9 cellular contexts compared by ENCODE assay signal in genomic region chr3:48299746-48300361, GRCh38. TPM values are rescaled to one million over a fixed set of nuclear protein-coding genes. Genes with fewer than 3 reads are reported as not detected.
DNase-seq lines count a peak whose midpoint lies in the region; ATAC-seq and TF ChIP-seq lines count a peak whose summit lies in the region.
"Had no signal": no experiment of that assay in that cellular context is flagged by ENCODE, and none has a peak within 500 bp of the region (broad histone marks: within the 10 kb centered on the region; RNA-seq: fewer than 3 reads in every experiment).

No MANE protein-coding gene starts in this region.

- peaks cover 9% of the 10 kb centered on the region for H3K4me1 ChIP-seq in ACC112 (ENCODE audit: control insufficient read depth, insufficient read depth, low read length, unreplicated experiment)
- peaks cover 7 to 33% of the 10 kb centered on the region in 2 experiments for H3K4me1 ChIP-seq in HCT116 (ENCODE audit: control insufficient read depth in 1 of 2, insufficient read depth in 2 of 2, low read length in 2 of 2)

- H3K36me3 ChIP-seq in ACC112 (ENCODE audit: insufficient read depth, low read length) (peaks cover 30% of the 10 kb centered on the region), HCT116 (ENCODE audit: control insufficient read depth in 1 of 2, insufficient read depth in 2 of 2, low read length in 2 of 2) (peaks cover 7 to 31% of the 10 kb centered on the region in 2 experiments; a peak in 2 of 4 replicates), MG63 (0 out of 2 replicates have a peak, but pooled peaks cover 2% of the 10 kb centered on the region)

- no peaks in the 10 kb centered on the region for H3K9me3 ChIP-seq in HCT116 (ENCODE audit: control insufficient read depth in 1 of 2, insufficient read depth in 1 of 2, low read depth in 1 of 2, low read length in 2 of 2)
- no peaks in the 10 kb centered on the region; the same call in 1 of the 2 replicates for H3K9me3 ChIP-seq in MG63

- DNase-seq in HCT116 (ENCODE audit: low read depth, low spot score) (no peak), mesothelial cell of epicardium (ENCODE audit: low spot score in 2 of 2, unreplicated experiment in 2 of 2) (no peak), NCI-H1417 treated with DMSO at 0.1 percent for 48 hours (lab: John Stamatoyannopoulos, UW) (no peak), MG63 (no peak), nucleus accumbens (lab: John Stamatoyannopoulos, UW) (no peak)
- DNase-seq in activated naive CD8-positive, alpha-beta T cell treated with anti-CD3 and anti-CD28 coated beads for 36 hours, result no peak

- H3K79me2 ChIP-seq in ACC112 (ENCODE audit: control insufficient read depth, insufficient read depth, low read length, unreplicated experiment), result peaks cover 21% of the 10 kb centered on the region
- peaks cover 15% of the 10 kb centered on the region for H3K79me2 ChIP-seq in HCT116 (ENCODE audit: insufficient read depth, low read length)

- H4K20me1 ChIP-seq in HCT116 (ENCODE audit: insufficient read depth), result no peaks in the 10 kb centered on the region

- peaks cover 44% of the 10 kb centered on the region for H3K36me3 Mint-ChIP-seq in activated naive CD8-positive, alpha-beta T cell treated with anti-CD3 and anti-CD28 coated beads for 36 hours
- H3K36me3 Mint-ChIP-seq in mesothelial cell of epicardium, result peaks cover 34% of the 10 kb centered on the region

- peak overlapping the region; percentile 89 for H3K4me3 Mint-ChIP-seq in activated naive CD8-positive, alpha-beta T cell treated with anti-CD3 and anti-CD28 coated beads for 36 hours
- peak overlapping the region; percentile 87 for H3K4me3 Mint-ChIP-seq in mesothelial cell of epicardium

- no peaks in the 10 kb centered on the region for H3K27me3 Mint-ChIP-seq in activated naive CD8-positive, alpha-beta T cell treated with anti-CD3 and anti-CD28 coated beads for 36 hours
- no peaks in the 10 kb centered on the region for H3K27me3 Mint-ChIP-seq in mesothelial cell of epicardium (ENCODE audit: low read depth)

- H3K9me3 Mint-ChIP-seq in activated naive CD8-positive, alpha-beta T cell treated with anti-CD3 and anti-CD28 coated beads for 36 hours, result peaks cover 5% of the 10 kb centered on the region
- H3K9me3 Mint-ChIP-seq in mesothelial cell of epicardium, result peaks cover 19% of the 10 kb centered on the region

- RAD21 ChIA-PET in HCT116 (lab: Charles Lee; ENCODE audit: low non-redundant PET in 1 of 2, low total read pairs in 2 of 2, uncharacterized antibody in 2 of 2, unreplicated experiment in 2 of 2), result no interaction called here

- peak overlapping the region; percentile 98 for H3K27ac Mint-ChIP-seq in activated naive CD8-positive, alpha-beta T cell treated with anti-CD3 and anti-CD28 coated beads for 36 hours
- H3K27ac Mint-ChIP-seq in mesothelial cell of epicardium, result no peak overlapping the region

- POLR2A ChIA-PET in HCT116 (lab: Charles Lee), result no interaction called here

- H3K4me3 ChIP-seq in ACC112 (ENCODE audit: low read depth, low read length) (peak overlapping the region; percentile 91), HCT116 (replicated peaks in 1 of 2; ENCODE audit: low read depth in 1 of 2, low read length in 2 of 2) (peak overlapping the region; percentile 81 to 85), MG63 (no peak overlapping the region)

- TF ChIP-seq RAD21 in HCT116 (IDR thresholded peaks at IDR 0.05; ENCODE audit: low read depth), result no peak

- H3K27me3 ChIP-seq in ACC112 (ENCODE audit: insufficient read depth, low read length) (no peaks in the 10 kb centered on the region), HCT116 (ENCODE audit: insufficient read depth, low read length) (no peaks in the 10 kb centered on the region), MG63 (no peaks in the 10 kb centered on the region)

- intact Hi-C loops in HCT116 (cut with micrococcal nuclease), result no loop called here

- CTCF ChIA-PET in HCT116 (lab: Charles Lee), result interaction anchor here (1.0 kb wide), 1 partner anchor 136 kb away, joined by 3 read pairs; no protein-coding TSS in a partner anchor

- H2AFZ ChIP-seq in ACC112 (ENCODE audit: low read length, unreplicated experiment) (no peak overlapping the region), HCT116 (ENCODE audit: low read depth, low read length, poor library complexity, severe bottlenecking) (no peak overlapping the region)

- TF ChIP-seq POLR2A in HCT116 (IDR thresholded peaks at IDR 0.05; ENCODE audit: borderline replicate concordance, extremely low read depth, insufficient read depth, insufficient read length), result no peak

- H3K4me2 ChIP-seq in HCT116 (ENCODE audit: low read length), result peak overlapping the region; percentile 84

- peaks cover 39% of the 10 kb centered on the region for H3K4me1 Mint-ChIP-seq in activated naive CD8-positive, alpha-beta T cell treated with anti-CD3 and anti-CD28 coated beads for 36 hours
- H3K4me1 Mint-ChIP-seq in mesothelial cell of epicardium, result peaks cover 16% of the 10 kb centered on the region

- H3K27ac ChIP-seq in ACC112 (ENCODE audit: low read depth, low read length) (no peak overlapping the region), HCT116 (ENCODE audit: low read depth, low read length) (peak overlapping the region; percentile 97; the same call in 1 of the 2 replicates)

- peak overlapping the region; percentile 92 for H3K9ac ChIP-seq in HCT116 (ENCODE audit: low read length)

- H3K9me2 ChIP-seq in HCT116 (ENCODE audit: insufficient read depth), result no peaks in the 10 kb centered on the region

- no peak for ATAC-seq in HCT116
- no peak for ATAC-seq in GM19452 (IDR thresholded peaks at IDR 0.05; ENCODE audit: unreplicated experiment)

- no peak for TF ChIP-seq CTCF in HCT116 (IDR thresholded peaks at IDR 0.05 in 2 of 3, conservative IDR thresholded peaks at IDR 0.05 in 1 of 3; ENCODE audit: borderline replicate concordance in 1 of 3, insufficient read depth in 1 of 3, low read depth in 2 of 3, low read length in 2 of 3)
- no peak for TF ChIP-seq CTCF in mesothelial cell of epicardium (IDR thresholded peaks at IDR 0.05; ENCODE audit: unreplicated experiment)

- BruUV-seq in HCT116 (replicated peaks; lab: Mats Ljungman, UMichigan), result no TSS peak

TF ChIP-seq in HCT116, 20 proteins besides CTCF, POLR2A, EP300 and RAD21:
- no peak for TF ChIP-seq EZH2 (IDR thresholded peaks at IDR 0.05)
- TF ChIP-seq POLR2AphosphoS5 (IDR thresholded peaks at IDR 0.05; ENCODE audit: low read depth, low read length), result no peak; the same call in 1 of the 2 replicates

RNA-seq across cellular contexts. Expression of gene NME6, which starts 1.3 kb away (rescaled TPM):
- total RNA-seq in HCT116 (2021; ENCODE audit: unreplicated experiment) (21.2 TPM), mesothelial cell of epicardium (27.2 to 28.6 TPM (median 27.8 TPM) in 3 replicates)
- polyA plus RNA-seq in HCT116 (2012), result 18.1 and 19.6 TPM in 2 replicates
- 10 to 100 TPM; 31.5 to 34.6 TPM for total RNA-seq in activated naive CD8-positive, alpha-beta T cell treated with anti-CD3 and anti-CD28 coated beads for 36 hours
- total RNA-seq in MG63 (2014; rRNA removed; shearing (Covaris generic); ENCODE audit: low replicate concordance), result 14.9 and 42.4 TPM in 2 replicates

RNA-seq across cellular contexts. Expression of gene SPINK8, which starts 33.6 kb away (rescaled TPM):
- total RNA-seq in HCT116 (2021; ENCODE audit: unreplicated experiment), result not detected
- not detected in 2 replicates for polyA plus RNA-seq in HCT116 (2012)
- not detected for total RNA-seq in activated naive CD8-positive, alpha-beta T cell treated with anti-CD3 and anti-CD28 coated beads for 36 hours
- not detected in 3 replicates for total RNA-seq in mesothelial cell of epicardium
- not detected in 2 replicates for total RNA-seq in MG63 (2014; rRNA removed; shearing (Covaris generic); ENCODE audit: low replicate concordance)
- total RNA-seq: NCI-H460 had no signal

RNA-seq across cellular contexts. Expression of gene ZNF589, which starts 59.0 kb away (rescaled TPM):
- total RNA-seq in HCT116 (2021; ENCODE audit: unreplicated experiment) (15.7 TPM), mesothelial cell of epicardium (18.9 to 24.1 TPM (median 22.3 TPM) in 3 replicates)
- polyA plus RNA-seq in HCT116 (2012), result 4.6 and 8.4 TPM in 2 replicates
- total RNA-seq in activated naive CD8-positive, alpha-beta T cell treated with anti-CD3 and anti-CD28 coated beads for 36 hours, result 10 to 100 TPM; 21.7 to 22.8 TPM
- 3.0 and 4.5 TPM in 2 replicates for total RNA-seq in MG63 (2014; rRNA removed; shearing (Covaris generic); ENCODE audit: low replicate concordance)
